ENCODE assay signal across 1 cellular context in genomic region chr13:51478418-51479198, GRCh38.
TF ChIP-seq lines count a peak whose summit lies in the region.

No MANE protein-coding gene starts in this region.

TF ChIP-seq in HepG2, 621 proteins besides CTCF, POLR2A, EP300 and RAD21 (continued from another document):
- TF ChIP-seq RERE (CRISPR knock-in tag; IDR thresholded peaks at IDR 0.05; ENCODE audit: low read depth) (no peak), SIN3A (IDR thresholded peaks at IDR 0.05; ENCODE audit: borderline replicate concordance, low read depth, low read length) (no peak), RNF219 (CRISPR knock-in tag; IDR thresholded peaks at IDR 0.05) (no peak), TRIM24 (CRISPR knock-in tag; IDR thresholded peaks at IDR 0.05) (no peak), FOXA3 (CRISPR knock-in tag; IDR thresholded peaks at IDR 0.05) (no peak; the same call in 1 of the 2 replicates), EED (CRISPR knock-in tag; IDR thresholded peaks at IDR 0.05) (no peak), FOXK2 (IDR thresholded peaks at IDR 0.05) (no peak), PHF21A (CRISPR knock-in tag; IDR thresholded peaks at IDR 0.05) (0 out of 2 replicates have a peak, but pooled peaks have one; percentile 37), REL (CRISPR knock-in tag; conservative IDR thresholded peaks at IDR 0.05) (no peak), RXRB (CRISPR knock-in tag; IDR thresholded peaks at IDR 0.05; ENCODE audit: borderline replicate concordance) (peak; percentile 68; the same call in 1 of the 2 replicates), ZNF337 (CRISPR knock-in tag; IDR thresholded peaks at IDR 0.05; ENCODE audit: borderline replicate concordance, low read depth) (no peak), ZSCAN9 (CRISPR knock-in tag; IDR thresholded peaks at IDR 0.05; ENCODE audit: borderline replicate concordance) (no peak), ZMYM3 (CRISPR knock-in tag; IDR thresholded peaks at IDR 0.05) (peak; percentile 8; the same call in 1 of the 2 replicates), ZNF562 (CRISPR knock-in tag; IDR thresholded peaks at IDR 0.05; ENCODE audit: borderline replicate concordance) (no peak), GATAD2A (CRISPR knock-in tag; IDR thresholded peaks at IDR 0.05) (peak; percentile 55), SP140L (CRISPR knock-in tag; IDR thresholded peaks at IDR 0.05; ENCODE audit: borderline replicate concordance) (no peak), STAG1 (CRISPR knock-in tag; IDR thresholded peaks at IDR 0.05) (no peak), ZMYM4 (CRISPR knock-in tag; IDR thresholded peaks at IDR 0.05) (peak; percentile 29; the same call in 1 of the 2 replicates), NBN (conservative IDR thresholded peaks at IDR 0.05) (no peak), MEF2D (CRISPR knock-in tag; IDR thresholded peaks at IDR 0.05) (no peak), ZNF816 (CRISPR knock-in tag; IDR thresholded peaks at IDR 0.05; ENCODE audit: borderline replicate concordance) (no peak), HOXA5 (CRISPR knock-in tag; IDR thresholded peaks at IDR 0.05) (peak; percentile 46; the same call in 1 of the 2 replicates), ZNF709 (CRISPR knock-in tag; IDR thresholded peaks at IDR 0.05) (no peak), ZNF710 (CRISPR knock-in tag; IDR thresholded peaks at IDR 0.05; ENCODE audit: borderline replicate concordance) (no peak), EEA1 (CRISPR knock-in tag; IDR thresholded peaks at IDR 0.05; ENCODE audit: borderline replicate concordance) (no peak), THAP11 (CRISPR knock-in tag; IDR thresholded peaks at IDR 0.05) (no peak), ZNF256 (CRISPR knock-in tag; conservative IDR thresholded peaks at IDR 0.05) (no peak), REPIN1 (CRISPR knock-in tag; IDR thresholded peaks at IDR 0.05; ENCODE audit: borderline replicate concordance, low read depth) (no peak), ZNF652 (CRISPR knock-in tag; IDR thresholded peaks at IDR 0.05; ENCODE audit: borderline replicate concordance, low read depth) (peak; percentile 84), PRDM15 (CRISPR knock-in tag; IDR thresholded peaks at IDR 0.05) (no peak), NR1H2 (CRISPR knock-in tag; IDR thresholded peaks at IDR 0.05; ENCODE audit: borderline replicate concordance, low read depth) (no peak), ZBTB20 (CRISPR knock-in tag; IDR thresholded peaks at IDR 0.05; ENCODE audit: borderline replicate concordance, low read depth) (0 out of 2 replicates have a peak, but pooled peaks have one; percentile 7), BORCS8-MEF2B (CRISPR knock-in tag; IDR thresholded peaks at IDR 0.05) (no peak), ZNF124 (CRISPR knock-in tag; IDR thresholded peaks at IDR 0.05) (no peak), ZNF773 (CRISPR knock-in tag; IDR thresholded peaks at IDR 0.05; ENCODE audit: borderline replicate concordance) (no peak), ELF1 (CRISPR knock-in tag; IDR thresholded peaks at IDR 0.05) (no peak), ZNF414 (CRISPR knock-in tag; IDR thresholded peaks at IDR 0.05) (0 out of 2 replicates have a peak, but pooled peaks have one; percentile 20), BCL6 (CRISPR knock-in tag; IDR thresholded peaks at IDR 0.05) (peak; percentile 9; the same call in 1 of the 2 replicates), KLF9 (CRISPR knock-in tag; IDR thresholded peaks at IDR 0.05; ENCODE audit: low read depth) (no peak), ETS1 (CRISPR knock-in tag; IDR thresholded peaks at IDR 0.05) (no peak), ZNF235 (CRISPR knock-in tag; IDR thresholded peaks at IDR 0.05; ENCODE audit: borderline replicate concordance) (no peak), HBP1 (CRISPR knock-in tag; IDR thresholded peaks at IDR 0.05; ENCODE audit: low read depth) (no peak), HOXD1 (CRISPR knock-in tag; IDR thresholded peaks at IDR 0.05) (no peak), UBTF (CRISPR knock-in tag; IDR thresholded peaks at IDR 0.05) (no peak), ZNF501 (CRISPR knock-in tag; IDR thresholded peaks at IDR 0.05) (no peak)
